Comparison of ENCODE assay signal across 9 cellular contexts in genomic region chr10:97500297-97500575, GRCh38. TPM values are rescaled to one million over a fixed set of nuclear protein-coding genes. Genes with fewer than 3 reads are reported as not detected.
A peak's percentile ranks its signal among the peaks of the same experiment; 100 is the strongest.
DNase-seq lines count a peak whose midpoint lies in the region; ATAC-seq and TF ChIP-seq lines count a peak whose summit lies in the region.
"Had no signal": no experiment of that assay in that cellular context is flagged by ENCODE, and none has a peak within 500 bp of the region (broad histone marks: within the 10 kb centered on the region; RNA-seq: fewer than 3 reads in every experiment).

No MANE protein-coding gene starts in this region.

- H3K4me1 ChIP-seq in GM23338 (ENCODE audit: insufficient read depth) (peaks cover 36% of the 10 kb centered on the region), gastrocnemius medialis (peaks cover 41 to 46% of the 10 kb centered on the region in 2 donors)

- POLR2A ChIA-PET in activated B cell treated with CpG ODN at 0.5 μM for 24 hours (lab: Charles Lee), result interaction anchor here (0.6 kb wide), 1 partner anchor 101 kb away, joined by 3 read pairs; no protein-coding TSS in a partner anchor

- H3K9me3 Mint-ChIP-seq in GM23338, result no peaks in the 10 kb centered on the region; the same call in 2 of the 3 replicates
- no peaks in the 10 kb centered on the region for H3K9me3 Mint-ChIP-seq in activated B cell treated with CpG ODN at 0.5 μM for 24 hours
- H3K9me3 Mint-ChIP-seq in effector memory CD8-positive, alpha-beta T cell, result no peaks in the 10 kb centered on the region

- H2AFZ ChIP-seq in GM23338, result no peak overlapping the region

- no peak overlapping the region for H3K27ac Mint-ChIP-seq in GM23338
- H3K27ac Mint-ChIP-seq in activated B cell treated with CpG ODN at 0.5 μM for 24 hours, result no peak overlapping the region
- no peak overlapping the region for H3K27ac Mint-ChIP-seq in effector memory CD8-positive, alpha-beta T cell

- CTCF ChIA-PET in activated B cell treated with CpG ODN at 0.5 μM for 24 hours (lab: Charles Lee), result no interaction called here

- intact Hi-C loops in activated B cell treated with CpG ODN at 0.5 μM for 24 hours (cut with micrococcal nuclease) (no loop called here), gastrocnemius medialis (cut with DNase I; ENCODE audit: low total_unique reads) (loop anchor here (5.0 kb wide), 1 partner anchor 38 kb away; no protein-coding TSS in a partner anchor)

- H3K4me2 ChIP-seq in GM23338, result peak overlapping the region; percentile 94

- TF ChIP-seq POLR2A in gastrocnemius medialis (IDR thresholded peaks at IDR 0.05), result no peak

- H3K4me1 Mint-ChIP-seq in GM23338, result peaks cover 35% of the 10 kb centered on the region
- peaks cover 26% of the 10 kb centered on the region for H3K4me1 Mint-ChIP-seq in activated B cell treated with CpG ODN at 0.5 μM for 24 hours
- peaks cover 15 to 20% of the 10 kb centered on the region in 2 donors for H3K4me1 Mint-ChIP-seq in effector memory CD8-positive, alpha-beta T cell (ENCODE audit: low read depth in 2 of 2)

- ATAC-seq in GM23338, result no peak
- no peak for ATAC-seq in activated B cell treated with CpG ODN at 0.5 μM for 24 hours (ENCODE audit: low read depth)
- ATAC-seq in gastrocnemius medialis, result no peak
- no peak for ATAC-seq in effector memory CD8-positive, alpha-beta T cell (replicated peaks)

- H3K4me3 Mint-ChIP-seq in GM23338, result peak overlapping the region; percentile 79
- H3K4me3 Mint-ChIP-seq in activated B cell treated with CpG ODN at 0.5 μM for 24 hours, result peak overlapping the region; percentile 53
- no peak overlapping the region for H3K4me3 Mint-ChIP-seq in effector memory CD8-positive, alpha-beta T cell

- H3K36me3 ChIP-seq in GM23338 (ENCODE audit: insufficient read depth) (no peaks in the 10 kb centered on the region), gastrocnemius medialis (no peaks in the 10 kb centered on the region)

- peaks cover 14% of the 10 kb centered on the region; the same call in 1 of the 2 replicates for H3F3A ChIP-seq in GM23338 (replicated peaks; ENCODE audit: low read depth)

- DNase-seq in GM23338 (ENCODE audit: low spot score), result no peak
- DNase-seq in activated B cell treated with CpG ODN at 0.5 μM for 24 hours, result no peak
- DNase-seq in gastrocnemius medialis, result no peak
- no peak for DNase-seq in kidney tubule cell (ENCODE audit: low spot score)
- no peak for DNase-seq in effector memory CD8-positive, alpha-beta T cell
- DNase-seq in DMS 273 (lab: John Stamatoyannopoulos, UW; ENCODE audit: unreplicated experiment), result no peak
- DNase-seq in HK-2 (ENCODE audit: unreplicated experiment), result no peak
- DNase-seq: activated T-cell treated with anti-CD3 and anti-CD28 coated beads, Interleukin-2, amount 50 U/mL, for 48 hours had no signal

- peaks cover 22% of the 10 kb centered on the region for H3K27me3 Mint-ChIP-seq in GM23338 (ENCODE audit: insufficient read depth, low read depth, poor library complexity)
- H3K27me3 Mint-ChIP-seq in activated B cell treated with CpG ODN at 0.5 μM for 24 hours, result peaks cover 33% of the 10 kb centered on the region
- peaks cover 26 to 34% of the 10 kb centered on the region in 2 donors for H3K27me3 Mint-ChIP-seq in effector memory CD8-positive, alpha-beta T cell

- H3K27me3 ChIP-seq in GM23338 (ENCODE audit: insufficient read depth) (peaks cover 18% of the 10 kb centered on the region), gastrocnemius medialis (no peaks in the 10 kb centered on the region)

- H3K36me3 Mint-ChIP-seq in GM23338 (ENCODE audit: low read depth) (no peaks in the 10 kb centered on the region; the same call in 2 of the 3 replicates), activated B cell treated with CpG ODN at 0.5 μM for 24 hours (ENCODE audit: low read depth) (peaks cover 2% of the 10 kb centered on the region)
- H3K36me3 Mint-ChIP-seq in effector memory CD8-positive, alpha-beta T cell (ENCODE audit: insufficient read depth), result peaks cover 13% of the 10 kb centered on the region

- H3K4me3 ChIP-seq in GM23338 (peak overlapping the region; percentile 99), iPS-11a (ENCODE audit: low read depth, low read length) (peak overlapping the region; percentile 79), gastrocnemius medialis (peak overlapping the region in 3 of 4 donors; percentile 81 to 100 (median 95))

- H3K9me3 ChIP-seq in gastrocnemius medialis, result no peaks in the 10 kb centered on the region

- H3K79me2 ChIP-seq in GM23338 (replicated peaks; ENCODE audit: insufficient read depth), result peaks cover 67% of the 10 kb centered on the region

- H3K27ac ChIP-seq in GM23338 (ENCODE audit: low read depth) (no peak overlapping the region), gastrocnemius medialis (peak overlapping the region; percentile 94 to 100 (median 96))

- in situ Hi-C loops in gastrocnemius medialis (cut with MboI; ENCODE audit: low sequenced_read_pairs in 4 of 4), result no loop called here

- TF ChIP-seq CTCF in GM23338 (conservative IDR thresholded peaks at IDR 0.05; ENCODE audit: low read depth in 2 of 2), result no peak
- no peak for TF ChIP-seq CTCF in activated B cell treated with CpG ODN at 0.5 μM for 24 hours (IDR thresholded peaks at IDR 0.05)
- TF ChIP-seq CTCF in gastrocnemius medialis (IDR thresholded peaks at IDR 0.05 in 4 of 5, conservative IDR thresholded peaks at IDR 0.05 in 1 of 5), result no peak

- H4K20me1 ChIP-seq in GM23338 (replicated peaks; ENCODE audit: insufficient read depth), result peaks cover 47% of the 10 kb centered on the region

- no peaks in the 10 kb centered on the region for H3K9me2 ChIP-seq in GM23338 (ENCODE audit: insufficient read depth)

TF ChIP-seq in GM23338, 12 proteins besides CTCF, POLR2A, EP300 and RAD21:
- TF ChIP-seq, protein P1, sequence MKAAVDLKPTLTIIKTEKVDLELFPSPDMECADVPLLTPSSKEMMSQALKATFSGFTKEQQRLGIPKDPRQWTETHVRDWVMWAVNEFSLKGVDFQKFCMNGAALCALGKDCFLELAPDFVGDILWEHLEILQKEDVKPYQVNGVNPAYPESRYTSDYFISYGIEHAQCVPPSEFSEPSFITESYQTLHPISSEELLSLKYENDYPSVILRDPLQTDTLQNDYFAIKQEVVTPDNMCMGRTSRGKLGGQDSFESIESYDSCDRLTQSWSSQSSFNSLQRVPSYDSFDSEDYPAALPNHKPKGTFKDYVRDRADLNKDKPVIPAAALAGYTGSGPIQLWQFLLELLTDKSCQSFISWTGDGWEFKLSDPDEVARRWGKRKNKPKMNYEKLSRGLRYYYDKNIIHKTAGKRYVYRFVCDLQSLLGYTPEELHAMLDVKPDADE (IDR thresholded peaks at IDR 0.05), result no peak
- TF ChIP-seq STAT1 (IDR thresholded peaks at IDR 0.05; ENCODE audit: unreplicated experiment), result no peak
- TF ChIP-seq JUNB (IDR thresholded peaks at IDR 0.05; ENCODE audit: unreplicated experiment), result no peak

RNA-seq across cellular contexts. Expression of gene UBTD1, which starts 1.5 kb away (rescaled TPM):
- 21.5 and 29.0 TPM in 2 replicates for total RNA-seq in GM23338 (2014; rRNA removed; shearing (Covaris generic))
- polyA plus RNA-seq in GM23338 (2016; fragmentation: Nextera tagmentation; extraction: Ambion mirVana), result 17.3 and 20.4 TPM in 2 replicates
- total RNA-seq in activated B cell treated with CpG ODN at 0.5 μM for 24 hours (0.91 and 1.0 TPM in 2 replicates), gastrocnemius medialis (10 to 100 TPM; 13.7 to 40.0 (median 23.3) TPM)

RNA-seq across cellular contexts. Expression of gene MMS19, which starts 2.0 kb away (rescaled TPM):
- 221 and 252 TPM in 2 replicates for total RNA-seq in GM23338 (2014; rRNA removed; shearing (Covaris generic))
- 74.7 and 81.5 TPM in 2 replicates for polyA plus RNA-seq in GM23338 (2016; fragmentation: Nextera tagmentation; extraction: Ambion mirVana)
- total RNA-seq in activated B cell treated with CpG ODN at 0.5 μM for 24 hours (83.0 and 89.2 TPM in 2 replicates), gastrocnemius medialis (10 to 100 TPM; 56.1 to 70.0 (median 65.0) TPM)

RNA-seq across cellular contexts. Expression of gene ZDHHC16, which starts 54.3 kb away (rescaled TPM):
- total RNA-seq in GM23338 (2014; rRNA removed; shearing (Covaris generic)), result 58.1 and 58.2 TPM in 2 replicates
- polyA plus RNA-seq in GM23338 (2016; fragmentation: Nextera tagmentation; extraction: Ambion mirVana), result 33.3 and 35.1 TPM in 2 replicates
- total RNA-seq in activated B cell treated with CpG ODN at 0.5 μM for 24 hours, result 39.0 and 40.6 TPM in 2 replicates
- 10 to 100 TPM; 25.0 to 34.5 (median 31.6) TPM for total RNA-seq in gastrocnemius medialis

RNA-seq across cellular contexts. Expression of gene EXOSC1, which starts 54.4 kb away (rescaled TPM):
- total RNA-seq in GM23338 (2014; rRNA removed; shearing (Covaris generic)), result 63.6 and 66.3 TPM in 2 replicates
- 127 and 131 TPM in 2 replicates for polyA plus RNA-seq in GM23338 (2016; fragmentation: Nextera tagmentation; extraction: Ambion mirVana)
- 47.4 and 53.8 TPM in 2 replicates for total RNA-seq in activated B cell treated with CpG ODN at 0.5 μM for 24 hours
- 10 to 100 TPM; 18.6 to 34.5 (median 26.8) TPM for total RNA-seq in gastrocnemius medialis

Comparison
In these comparisons a context has a peak if more than half of its experiments do, and no peak if none do; other contexts are left out.
1. H3K4me3 Mint-ChIP-seq: peak in GM23338 (single experiment) and activated B cell treated with CpG ODN at 0.5 μM for 24 hours (single experiment); none in effector memory CD8-positive, alpha-beta T cell (0 of 2).
2. Peak in every context shown above with its lines, with median percentiles within 50 percentile points of each other: H3K4me3 ChIP-seq.